In genomic region chr6:124462746-124463145, GRCh38 we compare ENCODE assay signal across 22 cellular contexts.
"Had no signal": no experiment of that assay in that cellular context is flagged by ENCODE, and none has a peak within 500 bp of the region (broad histone marks: within the 10 kb centered on the region; RNA-seq: fewer than 3 reads in every experiment).

No MANE protein-coding gene starts in this region.

- H3K9me3 ChIP-seq: gastrocnemius medialis, left lung, lower lobe of right lung, mucosa of descending colon had no signal

- H3K27me3 ChIP-seq: esophagus squamous epithelium, gastrocnemius medialis, heart right ventricle, left lung had no signal

- DNase-seq: cortex of kidney; effector CD8-positive, alpha-beta T cell; effector memory CD8-positive, alpha-beta T cell; endodermal cell; erythroblast; esophagus squamous epithelium; foreskin fibroblast; foreskin melanocyte; gastrocnemius medialis; glutamatergic neuron; head of caudate nucleus; heart right ventricle; left cardiac atrium; left lung; left ventricle myocardium superior; lower lobe of right lung; mesenchymal stem cell; mucosa of descending colon; naive B cell; naive thymus-derived CD8-positive, alpha-beta T cell had no signal

- H3K27ac ChIP-seq: epithelial cell of prostate, esophagus squamous epithelium, gastrocnemius medialis, heart right ventricle, left lung, lower lobe of right lung had no signal

- ATAC-seq: effector memory CD8-positive, alpha-beta T cell; esophagus mucosa; gastrocnemius medialis; heart right ventricle; left cardiac atrium; left lung; left ventricle myocardium superior; lower lobe of right lung; mucosa of descending colon; naive thymus-derived CD8-positive, alpha-beta T cell had no signal

- H3K4me1 ChIP-seq: esophagus squamous epithelium, gastrocnemius medialis, heart right ventricle, left lung, lower lobe of right lung had no signal

- H3K4me3 ChIP-seq: esophagus squamous epithelium, gastrocnemius medialis, heart right ventricle, left lung, lower lobe of right lung, mucosa of descending colon had no signal

- H3K36me3 ChIP-seq: esophagus squamous epithelium, gastrocnemius medialis, heart right ventricle, left lung, lower lobe of right lung had no signal
